In genomic region chr19:35741216-35741541, GRCh38 we compare ENCODE assay signal across 8 cellular contexts. TPM values are rescaled to one million over a fixed set of nuclear protein-coding genes. Genes with fewer than 3 reads are reported as not detected.
DNase-seq lines count a peak whose midpoint lies in the region; ATAC-seq, FAIRE-seq and TF ChIP-seq lines count a peak whose summit lies in the region.

No MANE protein-coding gene starts in this region.

- H4K20me1 ChIP-seq in keratinocyte (ENCODE audit: control insufficient read depth, extremely low read depth, insufficient read depth, low read length), result peaks cover 3% of the 10 kb centered on the region

- no peaks in the 10 kb centered on the region for H3K9me1 ChIP-seq in keratinocyte (ENCODE audit: control insufficient read depth, extremely low read depth, insufficient read depth, low read length)

- FAIRE-seq in keratinocyte (lab: Jason Lieb, UNC), result no peak

- dilution Hi-C loops in keratinocyte (cut with MboI; ENCODE audit: extremely low pct_ligation_motif_present, low sequenced_read_pairs), result no loop called here

- peak overlapping the region; percentile 61 for H3K9ac ChIP-seq in keratinocyte (ENCODE audit: control insufficient read depth, extremely low read depth, insufficient read depth, low read length)

- H3K79me2 ChIP-seq in keratinocyte (ENCODE audit: control insufficient read depth, insufficient read depth, low read length), result peaks cover 9% of the 10 kb centered on the region

- H3K27me3 ChIP-seq in keratinocyte (ENCODE audit: control insufficient read depth, extremely low read depth, insufficient read depth, low read length), result no peaks in the 10 kb centered on the region

- TF ChIP-seq CTCF in keratinocyte (optimal IDR thresholded peaks at IDR 0.05 in 1 of 3, IDR thresholded peaks at IDR 0.05 in 1 of 3, conservative IDR thresholded peaks at IDR 0.05 in 1 of 3; ENCODE audit: extremely low read depth in 1 of 3, insufficient read depth in 2 of 3, low read length in 3 of 3), result peak in 2 of 3 experiments; percentile 0 to 8

- peaks cover 16% of the 10 kb centered on the region for H3K4me1 ChIP-seq in keratinocyte (ENCODE audit: control insufficient read depth, extremely low read depth, insufficient read depth, low read length)

- H3K36me3 Mint-ChIP-seq in activated CD4-positive, alpha-beta T cell treated with anti-CD3 and anti-CD28 coated beads for 36 hours (ENCODE audit: low read depth), result peaks cover 46% of the 10 kb centered on the region
- H3K36me3 Mint-ChIP-seq in activated naive CD4-positive, alpha-beta T cell treated with anti-CD3 and anti-CD28 coated beads, Interleukin-2, amount 50 U/mL, for 72 hours, result peaks cover 26 to 28% of the 10 kb centered on the region in 2 donors

- H3K4me1 Mint-ChIP-seq in activated CD4-positive, alpha-beta T cell treated with anti-CD3 and anti-CD28 coated beads for 36 hours, result peaks cover 33% of the 10 kb centered on the region

- H3K9me3 Mint-ChIP-seq in activated CD4-positive, alpha-beta T cell treated with anti-CD3 and anti-CD28 coated beads for 36 hours (ENCODE audit: low read depth), result no peaks in the 10 kb centered on the region
- no peaks in the 10 kb centered on the region for H3K9me3 Mint-ChIP-seq in activated naive CD4-positive, alpha-beta T cell treated with anti-CD3 and anti-CD28 coated beads, Interleukin-2, amount 50 U/mL, for 72 hours

- ATAC-seq in activated CD4-positive, alpha-beta T cell treated with anti-CD3 and anti-CD28 coated beads for 36 hours, result no peak
- ATAC-seq in activated naive CD4-positive, alpha-beta T cell treated with anti-CD3 and anti-CD28 coated beads, Interleukin-2, amount 50 U/mL, for 72 hours, result no peak
- no peak for ATAC-seq in HG02623 (IDR thresholded peaks at IDR 0.05; ENCODE audit: unreplicated experiment)

- peak overlapping the region; percentile 44 to 84 (median 79) for H3K4me3 ChIP-seq in keratinocyte (ENCODE audit: control insufficient read depth in 2 of 3, extremely low read depth in 1 of 3, insufficient read depth in 2 of 3, low read depth in 1 of 3, low read length in 3 of 3)

- intact Hi-C loops in activated CD4-positive, alpha-beta T cell treated with anti-CD3 and anti-CD28 coated beads for 36 hours (cut with DNase I, micrococcal nuclease), result loop anchor here (1.0 to 10.0 kb wide), 6 partner anchors 48 to 596 kb away; partner anchors contain the start of genes ETV2 (in 1 of the 2), FXYD7 (in 1 of the 2), POLR2I (in 1 of the 2) and SDHAF1 (in 1 of the 2)

- DNase-seq in activated CD4-positive, alpha-beta T cell treated with anti-CD3 and anti-CD28 coated beads for 36 hours, result no peak
- DNase-seq in activated CD4-positive, alpha-beta T cell treated with anti-CD3 and anti-CD28 coated beads for 48 hours, result no peak
- DNase-seq in activated naive CD4-positive, alpha-beta T cell treated with anti-CD3 and anti-CD28 coated beads, Interleukin-2, amount 50 U/mL, for 72 hours (ENCODE audit: low spot score in 2 of 2), result no peak
- DNase-seq in keratinocyte (ENCODE audit: low read depth, low spot score) (no peak), COR-L47 (lab: John Stamatoyannopoulos, UW) (no peak)
- no peak for DNase-seq in activated CD4-positive, alpha-beta T cell treated with anti-CD3 and anti-CD28 coated beads for 1 hour

- peak overlapping the region; percentile 96 for H3K27ac Mint-ChIP-seq in activated CD4-positive, alpha-beta T cell treated with anti-CD3 and anti-CD28 coated beads for 36 hours
- peak overlapping the region; percentile 93 to 95 for H3K27ac Mint-ChIP-seq in activated naive CD4-positive, alpha-beta T cell treated with anti-CD3 and anti-CD28 coated beads, Interleukin-2, amount 50 U/mL, for 72 hours

- H3K27me3 Mint-ChIP-seq in activated CD4-positive, alpha-beta T cell treated with anti-CD3 and anti-CD28 coated beads for 36 hours, result no peaks in the 10 kb centered on the region

- H3K27ac ChIP-seq in keratinocyte (ENCODE audit: control insufficient read depth, insufficient read depth, low read length), result peak overlapping the region; percentile 8
- H3K27ac ChIP-seq in temporal lobe (ENCODE audit: low read depth, low read length), result peak overlapping the region; percentile 88

- H3K9me3 ChIP-seq in keratinocyte (ENCODE audit: control insufficient read depth, low read depth, low read length), result no peaks in the 10 kb centered on the region

- CTCF ChIA-PET in activated CD4-positive, alpha-beta T cell treated with anti-CD3 and anti-CD28 coated beads for 36 hours (lab: Charles Lee), result interaction anchor here (0.7 to 2.2 kb wide), 9 partner anchors 10 to 273 kb away, joined by 3 to 14 read pairs (median 3); partner anchors contain the start of gene ALKBH6

- H3K4me2 ChIP-seq in keratinocyte (ENCODE audit: control insufficient read depth, extremely low read depth, insufficient read depth, low read depth, low read length), result peak overlapping the region; percentile 98

- H2AFZ ChIP-seq in keratinocyte (ENCODE audit: control insufficient read depth, low read length), result peak overlapping the region; percentile 95

- POLR2A ChIA-PET in activated CD4-positive, alpha-beta T cell treated with anti-CD3 and anti-CD28 coated beads for 36 hours (lab: Charles Lee), result interaction anchor here (1.0 to 1.3 kb wide), 7 partner anchors 12 to 49 kb away, joined by 3 to 6 read pairs (median 4); no protein-coding TSS in a partner anchor

- H3K36me3 ChIP-seq in keratinocyte (ENCODE audit: control insufficient read depth in 2 of 2, extremely low read depth in 1 of 2, insufficient read depth in 2 of 2, low read length in 2 of 2), result peaks cover 24 to 26% of the 10 kb centered on the region in 2 experiments

- H3K4me3 Mint-ChIP-seq in activated CD4-positive, alpha-beta T cell treated with anti-CD3 and anti-CD28 coated beads for 36 hours, result peak overlapping the region; percentile 82

RNA-seq across cellular contexts. Expression of gene IGFLR1, which starts 1.1 kb away (rescaled TPM):
- 10 to 100 TPM; 71.4 to 80.2 TPM for total RNA-seq in activated CD4-positive, alpha-beta T cell treated with anti-CD3 and anti-CD28 coated beads for 36 hours
- total RNA-seq in activated naive CD4-positive, alpha-beta T cell treated with anti-CD3 and anti-CD28 coated beads, Interleukin-2, amount 50 U/mL, for 72 hours, result 100 to 1,000 TPM in 1 of 2 donors, 10 to 100 TPM in 1; 74.6 to 245 TPM
- polyA plus RNA-seq in keratinocyte, result 0.27 to 1.2 TPM (median 0.34 TPM) in 3 replicates
- polyA plus RNA-seq in keratinocyte (2011; ENCODE audit: low read depth), result not detected
- polyA plus RNA-seq in keratinocyte (2011; cell fraction: cytosol; rRNA removed), result 0.15 and 0.48 TPM in 2 replicates
- polyA plus RNA-seq in keratinocyte (2011; cell fraction: nucleus; rRNA removed), result 0.84 and 3.2 TPM in 2 replicates
- polyA plus RNA-seq in keratinocyte (2012; ENCODE audit: low replicate concordance), result 0.59 and 0.81 TPM in 2 replicates
- polyA minus RNA-seq in keratinocyte, result 0.96 to 7.2 TPM (median 2.7 TPM) in 3 replicates
- not detected for polyA minus RNA-seq in keratinocyte (2011; cell fraction: cytosol; rRNA and poly(A)+ RNA removed)
- polyA minus RNA-seq in keratinocyte (2011; cell fraction: nucleus; rRNA and poly(A)+ RNA removed), result 1.3 TPM in 1 of 2 replicates, not detected in the other
- total RNA-seq in temporal lobe, result 0.49 TPM

RNA-seq across cellular contexts. Expression of gene U2AF1L4, which starts 4.0 kb away (rescaled TPM):
- 10 to 100 TPM; 31.6 to 37.5 TPM for total RNA-seq in activated CD4-positive, alpha-beta T cell treated with anti-CD3 and anti-CD28 coated beads for 36 hours
- total RNA-seq in activated naive CD4-positive, alpha-beta T cell treated with anti-CD3 and anti-CD28 coated beads, Interleukin-2, amount 50 U/mL, for 72 hours, result 10 to 100 TPM; 33.8 to 69.0 TPM
- polyA plus RNA-seq in keratinocyte, result 8.9 to 14.7 TPM (median 11.4 TPM) in 3 replicates
- polyA plus RNA-seq in keratinocyte (2011; ENCODE audit: low read depth), result 1.8 TPM
- polyA plus RNA-seq in keratinocyte (2011; cell fraction: cytosol; rRNA removed), result 6.4 and 10.2 TPM in 2 replicates
- polyA plus RNA-seq in keratinocyte (2011; cell fraction: nucleus; rRNA removed), result 27.2 and 32.1 TPM in 2 replicates
- polyA plus RNA-seq in keratinocyte (2012; ENCODE audit: low replicate concordance), result 9.0 and 12.1 TPM in 2 replicates
- polyA minus RNA-seq in keratinocyte, result 4.3 to 8.7 TPM (median 8.3 TPM) in 3 replicates
- 3.5 TPM for polyA minus RNA-seq in keratinocyte (2011; cell fraction: cytosol; rRNA and poly(A)+ RNA removed)
- 3.8 and 4.7 TPM in 2 replicates for polyA minus RNA-seq in keratinocyte (2011; cell fraction: nucleus; rRNA and poly(A)+ RNA removed)
- total RNA-seq in temporal lobe, result 3.4 TPM

RNA-seq across cellular contexts. Expression of gene PSENEN, which starts 4.3 kb away (rescaled TPM):
- 10 to 100 TPM; 36.0 to 37.9 TPM for total RNA-seq in activated CD4-positive, alpha-beta T cell treated with anti-CD3 and anti-CD28 coated beads for 36 hours
- total RNA-seq in activated naive CD4-positive, alpha-beta T cell treated with anti-CD3 and anti-CD28 coated beads, Interleukin-2, amount 50 U/mL, for 72 hours, result 10 to 100 TPM; 43.2 to 49.4 TPM
- 36.2 to 53.8 TPM (median 49.7 TPM) in 3 replicates for polyA plus RNA-seq in keratinocyte
- 3.1 TPM for polyA plus RNA-seq in keratinocyte (2011; ENCODE audit: low read depth)
- polyA plus RNA-seq in keratinocyte (2011; cell fraction: cytosol; rRNA removed), result 49.4 and 58.2 TPM in 2 replicates
- polyA plus RNA-seq in keratinocyte (2011; cell fraction: nucleus; rRNA removed), result 36.8 and 56.0 TPM in 2 replicates
- 70.6 and 72.7 TPM in 2 replicates for polyA plus RNA-seq in keratinocyte (2012; ENCODE audit: low replicate concordance)
- 33.1 to 60.8 TPM (median 41.5 TPM) in 3 replicates for polyA minus RNA-seq in keratinocyte
- polyA minus RNA-seq in keratinocyte (2011; cell fraction: cytosol; rRNA and poly(A)+ RNA removed), result 14.2 TPM
- polyA minus RNA-seq in keratinocyte (2011; cell fraction: nucleus; rRNA and poly(A)+ RNA removed), result 13.9 and 15.4 TPM in 2 replicates
- 9.8 TPM for total RNA-seq in temporal lobe

RNA-seq across cellular contexts. Expression of gene LIN37, which starts 7.2 kb away (rescaled TPM):
- 10 to 100 TPM in 1 of 2 experiments, 1 to 10 TPM in 1; 8.4 to 12.7 TPM for total RNA-seq in activated CD4-positive, alpha-beta T cell treated with anti-CD3 and anti-CD28 coated beads for 36 hours
- 10 to 100 TPM; 11.2 to 25.0 TPM for total RNA-seq in activated naive CD4-positive, alpha-beta T cell treated with anti-CD3 and anti-CD28 coated beads, Interleukin-2, amount 50 U/mL, for 72 hours
- polyA plus RNA-seq in keratinocyte, result 6.7 to 11.8 TPM (median 9.2 TPM) in 3 replicates
- 6.4 TPM for polyA plus RNA-seq in keratinocyte (2011; ENCODE audit: low read depth)
- polyA plus RNA-seq in keratinocyte (2011; cell fraction: cytosol; rRNA removed), result 6.7 and 11.7 TPM in 2 replicates
- 29.9 and 31.0 TPM in 2 replicates for polyA plus RNA-seq in keratinocyte (2011; cell fraction: nucleus; rRNA removed)
- polyA plus RNA-seq in keratinocyte (2012; ENCODE audit: low replicate concordance), result 14.0 and 15.0 TPM in 2 replicates
- polyA minus RNA-seq in keratinocyte, result 4.1 to 11.4 TPM (median 9.2 TPM) in 3 replicates
- 40.7 TPM for polyA minus RNA-seq in keratinocyte (2011; cell fraction: cytosol; rRNA and poly(A)+ RNA removed)
- polyA minus RNA-seq in keratinocyte (2011; cell fraction: nucleus; rRNA and poly(A)+ RNA removed), result 7.9 and 8.4 TPM in 2 replicates
- total RNA-seq in temporal lobe, result 5.7 TPM

RNA-seq across cellular contexts. Expression of gene HSPB6, which starts 15.7 kb away (rescaled TPM):
- total RNA-seq in activated CD4-positive, alpha-beta T cell treated with anti-CD3 and anti-CD28 coated beads for 36 hours, result under 1 TPM; 0.53 to 0.93 TPM
- total RNA-seq in activated naive CD4-positive, alpha-beta T cell treated with anti-CD3 and anti-CD28 coated beads, Interleukin-2, amount 50 U/mL, for 72 hours, result under 1 TPM; 0.32 to 0.99 TPM
- polyA plus RNA-seq in keratinocyte, result not detected in 3 replicates
- not detected for polyA plus RNA-seq in keratinocyte (2011; ENCODE audit: low read depth)
- not detected in 2 replicates for polyA plus RNA-seq in keratinocyte (2011; cell fraction: cytosol; rRNA removed)
- not detected in 2 replicates for polyA plus RNA-seq in keratinocyte (2011; cell fraction: nucleus; rRNA removed)
- polyA plus RNA-seq in keratinocyte (2012; ENCODE audit: low replicate concordance), result 0.07 and 0.17 TPM in 2 replicates
- 0.20 TPM in 1 of 3 replicates, not detected in the others for polyA minus RNA-seq in keratinocyte
- polyA minus RNA-seq in keratinocyte (2011; cell fraction: cytosol; rRNA and poly(A)+ RNA removed), result not detected
- not detected in 2 replicates for polyA minus RNA-seq in keratinocyte (2011; cell fraction: nucleus; rRNA and poly(A)+ RNA removed)
- total RNA-seq in temporal lobe, result 0.25 TPM

Comparison
In these comparisons a context has a peak if more than half of its experiments do, and no peak if none do; other contexts are left out.
1. RNA of gene IGFLR1, which starts 1.1 kb away (total RNA-seq): 74.6 to 245 TPM in activated naive CD4-positive, alpha-beta T cell treated with anti-CD3 and anti-CD28 coated beads, Interleukin-2, amount 50 U/mL, for 72 hours and 71.4 to 80.2 TPM in activated CD4-positive, alpha-beta T cell treated with anti-CD3 and anti-CD28 coated beads for 36 hours; 0.49 TPM in temporal lobe (single experiment); every median in the first group is over 10 times any median in the second.